In genomic region chr15:48975713-48976419, GRCh38 we compare ENCODE assay signal across 8 cellular contexts. TPM values are rescaled to one million over a fixed set of nuclear protein-coding genes. Genes with fewer than 3 reads are reported as not detected.
A peak's percentile ranks its signal among the peaks of the same experiment; 100 is the strongest.
DNase-seq lines count a peak whose midpoint lies in the region; ATAC-seq and TF ChIP-seq lines count a peak whose summit lies in the region.

No MANE protein-coding gene starts in this region.

- peak overlapping the region; percentile 60 for H3K4me3 Mint-ChIP-seq in activated T-helper 1 cell treated with anti-CD3 and anti-CD28 coated beads, Interleukin-12 subunit alpha, Interleukin-12 subunit beta, Interleukin-2, Interleukin-4 antibody, amounts not matched to agents 30 ng/mL and 10 ng/mL and 1 ng/mL, durations not matched to agents 14 hours and 24 hours and 36 hours
- peak overlapping the region; percentile 76 for H3K4me3 Mint-ChIP-seq in natural killer cell
- H3K4me3 Mint-ChIP-seq in stimulated activated naive B cell treated with anti-CD40 and anti-IgM and Interleukin-4, amounts not matched to agents 10 μg/mL and 1 μg/mL and 100 μg/mL, for 72 hours = peak overlapping the region; percentile 50 to 75

- no peaks in the 10 kb centered on the region for H3K27me3 ChIP-seq in Panc1 (ENCODE audit: control insufficient read depth, insufficient read depth, low read length)

- H3K9me3 Mint-ChIP-seq in activated T-helper 1 cell treated with anti-CD3 and anti-CD28 coated beads, Interleukin-12 subunit alpha, Interleukin-12 subunit beta, Interleukin-2, Interleukin-4 antibody, amounts not matched to agents 30 ng/mL and 10 ng/mL and 1 ng/mL, durations not matched to agents 14 hours and 24 hours and 36 hours = no peaks in the 10 kb centered on the region
- H3K9me3 Mint-ChIP-seq in natural killer cell = no peaks in the 10 kb centered on the region
- no peaks in the 10 kb centered on the region for H3K9me3 Mint-ChIP-seq in stimulated activated naive B cell treated with anti-CD40 and anti-IgM and Interleukin-4, amounts not matched to agents 10 μg/mL and 1 μg/mL and 100 μg/mL, for 72 hours

- H3K27ac ChIP-seq in Panc1 (ENCODE audit: low read length) = peak overlapping the region; percentile 66

- no peaks in the 10 kb centered on the region for H3K36me3 ChIP-seq in Panc1 (ENCODE audit: control insufficient read depth, insufficient read depth, low read length)

- H3K27me3 Mint-ChIP-seq in activated T-helper 1 cell treated with anti-CD3 and anti-CD28 coated beads, Interleukin-12 subunit alpha, Interleukin-12 subunit beta, Interleukin-2, Interleukin-4 antibody, amounts not matched to agents 30 ng/mL and 10 ng/mL and 1 ng/mL, durations not matched to agents 14 hours and 24 hours and 36 hours (ENCODE audit: insufficient read depth) = no peaks in the 10 kb centered on the region
- H3K27me3 Mint-ChIP-seq in natural killer cell (ENCODE audit: low read depth in 2 of 2) = peaks cover 7 to 22% of the 10 kb centered on the region in 2 donors
- H3K27me3 Mint-ChIP-seq in stimulated activated naive B cell treated with anti-CD40 and anti-IgM and Interleukin-4, amounts not matched to agents 10 μg/mL and 1 μg/mL and 100 μg/mL, for 72 hours = peaks cover 32 to 58% of the 10 kb centered on the region in 2 donors

- BruUV-seq in Panc1 (replicated peaks; lab: Mats Ljungman, UMichigan) = no TSS peak

- peaks cover 11% of the 10 kb centered on the region for H3K4me1 Mint-ChIP-seq in activated T-helper 1 cell treated with anti-CD3 and anti-CD28 coated beads, Interleukin-12 subunit alpha, Interleukin-12 subunit beta, Interleukin-2, Interleukin-4 antibody, amounts not matched to agents 30 ng/mL and 10 ng/mL and 1 ng/mL, durations not matched to agents 14 hours and 24 hours and 36 hours (ENCODE audit: low read depth)
- H3K4me1 Mint-ChIP-seq in natural killer cell = peaks cover 6 to 8% of the 10 kb centered on the region in 2 donors
- peaks cover 0 to 1% of the 10 kb centered on the region in 2 donors for H3K4me1 Mint-ChIP-seq in stimulated activated naive B cell treated with anti-CD40 and anti-IgM and Interleukin-4, amounts not matched to agents 10 μg/mL and 1 μg/mL and 100 μg/mL, for 72 hours

- peak; percentile 95 for DNase-seq in D341Med (ENCODE audit: low spot score)
- peak; percentile 71 for DNase-seq in HuH-7 (ENCODE audit: low spot score)
- no peak for DNase-seq in Panc1 (ENCODE audit: low read depth, low spot score)
- peak; percentile 77 for DNase-seq in activated T-helper 1 cell treated with anti-CD3 and anti-CD28 coated beads, Interleukin-12 subunit alpha, Interleukin-12 subunit beta, Interleukin-2, Interleukin-4 antibody, amounts not matched to agents 30 ng/mL and 10 ng/mL and 1 ng/mL, durations not matched to agents 14 hours and 24 hours and 36 hours (ENCODE audit: low spot score)
- peak; percentile 72 for DNase-seq in fibroblast of mammary gland (ENCODE audit: low read depth)
- peak; percentile 76 for DNase-seq in natural killer cell
- peak; percentile 69 for DNase-seq in stimulated activated naive B cell treated with anti-CD40 and anti-IgM and Interleukin-4, amounts not matched to agents 10 μg/mL and 1 μg/mL and 100 μg/mL, for 72 hours

- H3K27ac Mint-ChIP-seq in activated T-helper 1 cell treated with anti-CD3 and anti-CD28 coated beads, Interleukin-12 subunit alpha, Interleukin-12 subunit beta, Interleukin-2, Interleukin-4 antibody, amounts not matched to agents 30 ng/mL and 10 ng/mL and 1 ng/mL, durations not matched to agents 14 hours and 24 hours and 36 hours = no peak overlapping the region
- H3K27ac Mint-ChIP-seq in natural killer cell = no peak overlapping the region
- peak overlapping the region; percentile 25 for H3K27ac Mint-ChIP-seq in stimulated activated naive B cell treated with anti-CD40 and anti-IgM and Interleukin-4, amounts not matched to agents 10 μg/mL and 1 μg/mL and 100 μg/mL, for 72 hours

- TF ChIP-seq CTCF in Panc1 (IDR thresholded peaks at IDR 0.05) = peak; percentile 99
- TF ChIP-seq CTCF in fibroblast of mammary gland (conservative IDR thresholded peaks at IDR 0.05; ENCODE audit: control insufficient read depth, insufficient read depth, low read depth, low read length) = peak; percentile 30
- peak; percentile 96 for TF ChIP-seq CTCF in natural killer cell (IDR thresholded peaks at IDR 0.05)

- H3K9me3 ChIP-seq in Panc1 (ENCODE audit: control insufficient read depth, insufficient read depth, low read depth, low read length) = no peaks in the 10 kb centered on the region

- peaks cover 6% of the 10 kb centered on the region for H3K4me1 ChIP-seq in Panc1 (ENCODE audit: control insufficient read depth, insufficient read depth, low read length)

- intact Hi-C loops in Panc1 (cut with micrococcal nuclease; ENCODE audit: unreplicated experiment) (no loop called here), natural killer cell (cut with micrococcal nuclease) (loop anchor here (2.0 kb wide), 1 partner anchor 113 kb away; no protein-coding TSS in a partner anchor)
- intact Hi-C loops in activated T-helper 1 cell treated with anti-CD3 and anti-CD28 coated beads, Interleukin-12 subunit alpha, Interleukin-12 subunit beta, Interleukin-2, Interleukin-4 antibody, amounts not matched to agents 30 ng/mL and 10 ng/mL and 1 ng/mL, durations not matched to agents 14 hours and 24 hours and 36 hours (cut with micrococcal nuclease) = loop anchor here (1.0 to 2.0 kb wide), 3 partner anchors 69 to 114 kb away; partner anchors contain the start of gene EID1

- in situ Hi-C loops in Panc1 (cut with HindIII; ENCODE audit: low pct_unique_long_range_greater_than_20kb, low sequenced_read_pairs) = no loop called here

- POLR2A ChIA-PET in Panc1 (lab: Charles Lee) = no interaction called here

- CTCF ChIA-PET in Panc1 (lab: Charles Lee) = interaction anchor here (0.6 to 2.2 kb wide), 14 partner anchors 11 to 894 kb away, joined by 3 to 12 read pairs (median 6); partner anchors contain the start of genes EID1, SECISBP2L and SHC4

- ATAC-seq in GM21515 (IDR thresholded peaks at IDR 0.05; ENCODE audit: unreplicated experiment) (peak; percentile 95), Panc1 (peak; percentile 98), natural killer cell (peak; percentile 97 to 100 (median 100))
- ATAC-seq in stimulated activated naive B cell treated with anti-CD40 and anti-IgM and Interleukin-4, amounts not matched to agents 10 μg/mL and 1 μg/mL and 100 μg/mL, for 72 hours (replicated peaks) = peak; percentile 98

- H3K4me3 ChIP-seq in Panc1 (ENCODE audit: low read depth in 2 of 2, low read length in 2 of 2) (peak overlapping the region; percentile 55 to 74), fibroblast of mammary gland (ENCODE audit: control insufficient read depth, low read depth, low read length) (peak overlapping the region; percentile 48)

- no peaks in the 10 kb centered on the region for H3K36me3 Mint-ChIP-seq in activated T-helper 1 cell treated with anti-CD3 and anti-CD28 coated beads, Interleukin-12 subunit alpha, Interleukin-12 subunit beta, Interleukin-2, Interleukin-4 antibody, amounts not matched to agents 30 ng/mL and 10 ng/mL and 1 ng/mL, durations not matched to agents 14 hours and 24 hours and 36 hours (ENCODE audit: low read depth)
- H3K36me3 Mint-ChIP-seq in natural killer cell = no peaks in the 10 kb centered on the region
- H3K36me3 Mint-ChIP-seq in stimulated activated naive B cell treated with anti-CD40 and anti-IgM and Interleukin-4, amounts not matched to agents 10 μg/mL and 1 μg/mL and 100 μg/mL, for 72 hours = no peaks in the 10 kb centered on the region

RNA-seq across cellular contexts. Expression of gene SHC4, which starts 12.1 kb away (rescaled TPM):
- 0.10 TPM for total RNA-seq in Panc1 (2021; ENCODE audit: unreplicated experiment)
- not detected for polyA plus RNA-seq in Panc1 (2012; ENCODE audit: insufficient read length)
- total RNA-seq in activated T-helper 1 cell treated with anti-CD3 and anti-CD28 coated beads, Interleukin-12 subunit alpha, Interleukin-12 subunit beta, Interleukin-2, Interleukin-4 antibody, amounts not matched to agents 30 ng/mL and 10 ng/mL and 1 ng/mL, durations not matched to agents 14 hours and 24 hours and 36 hours = 25.7 and 26.4 TPM in 2 replicates
- total RNA-seq in natural killer cell = under 1 TPM; 0.19 to 0.43 (median 0.20) TPM

Comparison
In these comparisons a context has a peak if more than half of its experiments do, and no peak if none do; other contexts are left out.
1. CTCF ChIP-seq: peak in every context shown above with its lines; median percentile 99 in Panc1; 96 in natural killer cell; 30 in fibroblast of mammary gland.
2. RNA of gene SHC4, which starts 12.1 kb away (total RNA-seq): 25.7 to 26.4 TPM in activated T-helper 1 cell treated with anti-CD3 and anti-CD28 coated beads, Interleukin-12 subunit alpha, Interleukin-12 subunit beta, Interleukin-2, Interleukin-4 antibody, amounts not matched to agents 30 ng/mL and 10 ng/mL and 1 ng/mL, durations not matched to agents 14 hours and 24 hours and 36 hours; 0.19 to 0.43 TPM in natural killer cell and 0.10 TPM in Panc1 (single experiment); every median in the first group is over 10 times any median in the second.
3. Peak in every context shown above with its lines, with median percentiles within 50 percentile points of each other: ATAC-seq and H3K4me3 Mint-ChIP-seq.